In the genomic region with DNA sequence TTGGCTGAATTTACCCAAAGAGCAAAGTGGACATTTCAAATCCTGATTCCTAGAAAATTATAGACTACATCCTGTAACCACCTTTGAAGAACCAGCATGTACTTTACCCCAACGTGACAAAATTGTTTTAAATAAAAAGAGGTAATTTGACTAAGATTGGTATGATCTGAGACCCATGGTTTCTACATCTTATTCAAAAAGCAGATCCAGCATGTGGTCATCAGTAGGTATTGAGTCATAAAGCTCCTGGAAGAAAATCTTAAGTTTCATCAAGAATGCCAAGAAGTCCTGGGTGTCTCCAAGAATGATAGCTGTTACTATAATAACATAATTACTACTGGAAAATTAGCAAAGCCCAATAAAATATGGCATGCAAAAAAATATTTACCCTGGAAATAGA, we compare ENCODE assay signal across 21 cellular contexts.
DNase-seq lines count a peak whose midpoint lies in the region; ATAC-seq, FAIRE-seq and TF ChIP-seq lines count a peak whose summit lies in the region.
"Had no signal": no experiment of that assay in that cellular context is flagged by ENCODE, and none has a peak within 500 bp of the region (broad histone marks: within the 10 kb centered on the region; RNA-seq: fewer than 3 reads in every experiment).

No MANE protein-coding gene starts in this region.

- H3K27ac Mint-ChIP-seq in activated T-cell treated with anti-CD3 and anti-CD28 coated beads, Interleukin-2, amount 50 U/mL, for 24 hours, result peak overlapping the region; percentile 93
- peak overlapping the region; percentile 7 to 66 for H3K27ac Mint-ChIP-seq in T-cell
- H3K27ac Mint-ChIP-seq: dendritic cell treated with granulocyte-macrophage colony-stimulating factor and Interleukin-4, amounts not matched to agents 40 ng/mL and 50 ng/mL, for 4 days; mesothelial cell of epicardium; WTC11 had no signal

- H3K36me3 ChIP-seq in bronchial epithelial cell (ENCODE audit: control insufficient read depth, insufficient read depth, low read length), result no peaks in the 10 kb centered on the region
- peaks cover 2% of the 10 kb centered on the region; the same call in 1 of the 2 replicates for H3K36me3 ChIP-seq in MG63

- ATAC-seq in T-cell (replicated peaks in 1 of 4) (no peak), left lobe of liver (no peak)
- peak; percentile 20 for ATAC-seq in stimulated activated naive CD8-positive, alpha-beta T cell treated with anti-CD3 and anti-CD28 coated beads, Interleukin-15, Interleukin-2, amounts not matched to agents 100 U/mL and 50 U/mL, for 24 hours
- ATAC-seq: heart left ventricle, WTC11 had no signal

- no peaks in the 10 kb centered on the region for H3K9me3 Mint-ChIP-seq in activated T-cell treated with anti-CD3 and anti-CD28 coated beads, Interleukin-2, amount 50 U/mL, for 24 hours
- H3K9me3 Mint-ChIP-seq in T-cell, result no peaks in the 10 kb centered on the region
- H3K9me3 Mint-ChIP-seq: dendritic cell treated with granulocyte-macrophage colony-stimulating factor and Interleukin-4, amounts not matched to agents 40 ng/mL and 50 ng/mL, for 4 days; mesothelial cell of epicardium; WTC11 had no signal

- no peak for DNase-seq in activated T-cell treated with anti-CD3 and anti-CD28 coated beads, Interleukin-2, amount 50 U/mL, for 24 hours
- no peak for DNase-seq in activated T-cell treated with anti-CD3 and anti-CD28 coated beads, Interleukin-2, amount 50 U/mL, for 48 hours
- DNase-seq in T-cell, result no peak
- DNase-seq in bronchial epithelial cell (ENCODE audit: low read depth), result peak; percentile 30
- DNase-seq in stimulated activated naive CD8-positive, alpha-beta T cell treated with anti-CD3 and anti-CD28 coated beads, Interleukin-15, Interleukin-2, amounts not matched to agents 100 U/mL and 50 U/mL, for 24 hours, result no peak
- no peak for DNase-seq in left lobe of liver (ENCODE audit: low spot score)
- DNase-seq in MG63, result no peak
- DNase-seq in stimulated activated CD4-positive, alpha-beta T cell treated with anti-CD3 and anti-CD28 coated beads, Interleukin-4, amount 100 ng/mL, for 24 hours, result no peak
- DNase-seq: activated CD8-positive, alpha-beta memory T cell treated with anti-CD3 and anti-CD28 coated beads, Interleukin-2, amount 50 U/mL, for 4 hours; aorta; heart left ventricle; islet precursor cell; KBM-7; NCI-H1092 treated with DMSO at 0.1 percent for 48 hours; NCI-H2171 treated with DMSO at 0.1 percent for 48 hours; stimulated activated CD4-positive, alpha-beta T cell treated with anti-CD3 and anti-CD28 coated beads, Interleukin-1b, Interleukin-23, amount 100 ng/mL, for 48 hours; tibial artery had no signal

- H3K36me3 Mint-ChIP-seq in activated T-cell treated with anti-CD3 and anti-CD28 coated beads, Interleukin-2, amount 50 U/mL, for 24 hours (ENCODE audit: low read depth), result peaks cover 89% of the 10 kb centered on the region
- H3K36me3 Mint-ChIP-seq in T-cell, result peaks cover 49% of the 10 kb centered on the region
- H3K36me3 Mint-ChIP-seq: WTC11 had no signal

- H3K27me3 Mint-ChIP-seq in activated T-cell treated with anti-CD3 and anti-CD28 coated beads, Interleukin-2, amount 50 U/mL, for 24 hours, result no peaks in the 10 kb centered on the region
- H3K27me3 Mint-ChIP-seq in T-cell, result no peaks in the 10 kb centered on the region
- H3K27me3 Mint-ChIP-seq: dendritic cell treated with granulocyte-macrophage colony-stimulating factor and Interleukin-4, amounts not matched to agents 40 ng/mL and 50 ng/mL, for 4 days had no signal

- no peaks in the 10 kb centered on the region for H3K9me3 ChIP-seq in MG63
- H3K9me3 ChIP-seq: heart left ventricle, tibial artery had no signal

- POLR2A ChIA-PET in T-cell (lab: Charles Lee), result interaction anchor here (0.5 to 0.7 kb wide), 5 partner anchors 13 to 485 kb away, joined by 3 to 6 read pairs (median 3); no protein-coding TSS in a partner anchor

- H3K4me3 Mint-ChIP-seq in activated T-cell treated with anti-CD3 and anti-CD28 coated beads, Interleukin-2, amount 50 U/mL, for 24 hours, result peak overlapping the region; percentile 28
- no peak overlapping the region for H3K4me3 Mint-ChIP-seq in T-cell
- H3K4me3 Mint-ChIP-seq: dendritic cell treated with granulocyte-macrophage colony-stimulating factor and Interleukin-4, amounts not matched to agents 40 ng/mL and 50 ng/mL, for 4 days; mesothelial cell of epicardium; WTC11 had no signal

- H3K27me3 ChIP-seq in bronchial epithelial cell (ENCODE audit: control insufficient read depth, insufficient read depth, low read length), result no peaks in the 10 kb centered on the region
- no peaks in the 10 kb centered on the region for H3K27me3 ChIP-seq in MG63
- H3K27me3 ChIP-seq: heart left ventricle, tibial artery had no signal

- TF ChIP-seq CTCF in bronchial epithelial cell (IDR thresholded peaks at IDR 0.05; ENCODE audit: insufficient read depth, low read length, severe bottlenecking), result no peak

- H3K4me3 ChIP-seq in bronchial epithelial cell (ENCODE audit: low read depth, low read length), result no peak overlapping the region
- no peak overlapping the region for H3K4me3 ChIP-seq in MG63
- H3K4me3 ChIP-seq: heart left ventricle, tibial artery had no signal

- H3K4me1 Mint-ChIP-seq in activated T-cell treated with anti-CD3 and anti-CD28 coated beads, Interleukin-2, amount 50 U/mL, for 24 hours (ENCODE audit: low read depth), result peaks cover 75% of the 10 kb centered on the region
- peaks cover 71 to 87% (median 73%) of the 10 kb centered on the region in 3 donors for H3K4me1 Mint-ChIP-seq in T-cell
- H3K4me1 Mint-ChIP-seq: WTC11 had no signal

- CTCF ChIA-PET in T-cell (lab: Charles Lee), result interaction anchor here in 1 of 2 donors (0.8 to 1.1 kb wide), 2 partner anchors 17 to 48 kb away, joined by 4 to 5 read pairs; no protein-coding TSS in a partner anchor

- no peak for FAIRE-seq in bronchial epithelial cell (lab: Jason Lieb, UNC)
- FAIRE-seq: A204.1 had no signal
